Comparison of ENCODE assay signal across 1 cellular context in genomic region chr22:35627267-35628041, GRCh38.
TF ChIP-seq lines count a peak whose summit lies in the region.

No MANE protein-coding gene starts in this region.

TF ChIP-seq in HepG2, 621 proteins besides CTCF, POLR2A, EP300 and RAD21 (continued from another document):
- TF ChIP-seq SALL1 (CRISPR knock-in tag; IDR thresholded peaks at IDR 0.05) = peak; percentile 33; the same call in 1 of the 2 replicates
- no peak for TF ChIP-seq ATF7-NPFF (CRISPR knock-in tag; IDR thresholded peaks at IDR 0.05; ENCODE audit: low read depth)
- peak; percentile 30; the same call in 1 of the 2 replicates for TF ChIP-seq GABPB1 (CRISPR knock-in tag; IDR thresholded peaks at IDR 0.05)
- TF ChIP-seq ZNF281 (CRISPR knock-in tag; IDR thresholded peaks at IDR 0.05; ENCODE audit: borderline replicate concordance) = peak; percentile 19; the same call in 1 of the 2 replicates
- 0 out of 2 replicates have a peak, but pooled peaks have one; percentile 5 for TF ChIP-seq HOXA3 (CRISPR knock-in tag; IDR thresholded peaks at IDR 0.05)
- TF ChIP-seq ZFP90 (CRISPR knock-in tag; IDR thresholded peaks at IDR 0.05; ENCODE audit: borderline replicate concordance) = peak; percentile 71; the same call in 1 of the 2 replicates
- TF ChIP-seq, protein P1, sequence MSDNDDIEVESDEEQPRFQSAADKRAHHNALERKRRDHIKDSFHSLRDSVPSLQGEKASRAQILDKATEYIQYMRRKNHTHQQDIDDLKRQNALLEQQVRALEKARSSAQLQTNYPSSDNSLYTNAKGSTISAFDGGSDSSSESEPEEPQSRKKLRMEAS (IDR thresholded peaks at IDR 0.05) = peak; percentile 63; the same call in 1 of the 2 replicates
- TF ChIP-seq SKI (IDR thresholded peaks at IDR 0.05; ENCODE audit: partially characterized antibody) = no peak
- peak; percentile 24; the same call in 1 of the 2 replicates for TF ChIP-seq MTA1 (CRISPR knock-in tag; IDR thresholded peaks at IDR 0.05; ENCODE audit: borderline replicate concordance)
- TF ChIP-seq ZIK1 (CRISPR knock-in tag; IDR thresholded peaks at IDR 0.05; ENCODE audit: borderline replicate concordance, low read depth) = no peak
- TF ChIP-seq SOX13 (IDR thresholded peaks at IDR 0.05) = no peak
- 0 out of 4 replicates have a peak, but pooled peaks of 1 of the 2 experiments have one; percentile 8 for TF ChIP-seq SOX13 (CRISPR knock-in tag; conservative IDR thresholded peaks at IDR 0.05 in 1 of 2, IDR thresholded peaks at IDR 0.05 in 1 of 2)
- no peak for TF ChIP-seq ATF7 (IDR thresholded peaks at IDR 0.05)
- no peak for TF ChIP-seq ATF7 (CRISPR knock-in tag; IDR thresholded peaks at IDR 0.05)
- no peak for TF ChIP-seq ADNP (CRISPR knock-in tag; IDR thresholded peaks at IDR 0.05)
- peak; percentile 46 for TF ChIP-seq ASH2L (IDR thresholded peaks at IDR 0.05; ENCODE audit: insufficient read length, low read depth, low read length)
- TF ChIP-seq ZNF567 (CRISPR knock-in tag; IDR thresholded peaks at IDR 0.05; ENCODE audit: borderline replicate concordance) = 0 out of 2 replicates have a peak, but pooled peaks have one; percentile 24
